6 cellular contexts compared by ENCODE assay signal in the genomic region with DNA sequence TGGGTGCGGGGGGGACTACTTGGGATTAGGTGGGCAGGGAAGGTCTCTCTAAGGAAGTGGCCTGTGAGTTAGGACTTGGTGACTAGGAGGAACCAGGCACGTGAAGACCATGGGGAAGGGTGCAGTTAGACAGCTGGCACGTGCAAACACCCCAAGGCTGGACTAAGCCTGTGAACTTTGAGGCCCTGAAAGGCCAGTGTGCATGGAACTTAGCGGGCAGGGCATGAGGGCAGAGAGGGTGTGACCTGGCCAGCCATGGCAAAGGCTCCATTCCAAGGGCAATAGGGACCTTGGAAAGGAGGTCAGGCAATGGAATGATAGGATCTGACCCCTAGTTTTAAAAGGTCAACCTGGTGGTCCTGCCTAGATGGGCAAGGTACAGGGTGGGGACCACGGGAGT.
"Had no signal": no experiment of that assay in that cellular context is flagged by ENCODE, and none has a peak within 500 bp of the region (broad histone marks: within the 10 kb centered on the region; RNA-seq: fewer than 3 reads in every experiment).

No MANE protein-coding gene starts in this region.

- H3K4me3 Mint-ChIP-seq: GM23338, H9 had no signal

- DNase-seq: H9, HCEC 1CT, IMR-90, KG1 had no signal

- ATAC-seq: GM23338, K562 had no signal

- H3K27ac Mint-ChIP-seq: GM23338 had no signal

- H3K9me3 Mint-ChIP-seq: GM23338, H9 had no signal

- H3K4me2 ChIP-seq: GM23338 had no signal

- H3K4me3 ChIP-seq: GM23338, K562 had no signal
